Comparison of ENCODE assay signal across 16 cellular contexts in the genomic region with DNA sequence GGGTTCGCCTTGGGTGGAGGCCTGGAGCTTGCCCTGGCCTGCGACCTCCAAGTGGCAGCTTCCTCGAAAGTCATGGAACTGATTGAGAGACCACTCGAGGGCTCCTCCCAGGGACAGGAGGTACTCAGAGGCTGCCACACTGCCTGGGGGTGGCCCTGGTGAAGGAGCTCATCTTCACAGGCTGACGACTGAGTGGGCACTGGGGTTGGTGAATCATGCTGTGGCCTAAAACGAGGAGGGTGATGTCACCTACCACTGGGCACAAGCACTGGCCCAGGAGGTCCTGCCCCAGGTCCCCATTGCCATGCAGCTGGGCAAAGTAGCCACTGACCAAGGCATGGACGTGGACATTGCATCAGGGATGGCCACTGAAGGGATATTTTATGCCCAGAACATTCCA. TPM values are rescaled to one million over a fixed set of nuclear protein-coding genes. Genes with fewer than 3 reads are reported as not detected.
A peak's percentile ranks its signal among the peaks of the same experiment; 100 is the strongest.
DNase-seq lines count a peak whose midpoint lies in the region; ATAC-seq and TF ChIP-seq lines count a peak whose summit lies in the region.
"Had no signal": no experiment of that assay in that cellular context is flagged by ENCODE, and none has a peak within 500 bp of the region (broad histone marks: within the 10 kb centered on the region; RNA-seq: fewer than 3 reads in every experiment).

No MANE protein-coding gene starts in this region.

- no peak overlapping the region for H3K4me3 ChIP-seq in mammary epithelial cell (replicated peaks in 1 of 3; ENCODE audit: insufficient read depth in 1 of 3, low read depth in 2 of 3, low read length in 3 of 3)
- H3K4me3 ChIP-seq in neuronal stem cell (ENCODE audit: low read length in 2 of 2) = peak overlapping the region in 1 of 2 donors; percentile 10
- H3K4me3 ChIP-seq in foreskin fibroblast (ENCODE audit: low read depth in 1 of 2, low read length in 2 of 2) = no peak overlapping the region
- H3K4me3 ChIP-seq: BLaER1 treated with 17β-estradiol and CSF1 and Interleukin-3, amounts not matched to agents 10 nM and 100 nM; K562 had no signal

- intact Hi-C loops in MCF 10A (cut with micrococcal nuclease) = no loop called here
- intact Hi-C loops in mammary epithelial cell (cut with micrococcal nuclease) = no loop called here

- H3K9me3 ChIP-seq in mammary epithelial cell (replicated peaks; ENCODE audit: insufficient read depth, low read length) (no peaks in the 10 kb centered on the region), neuronal stem cell (replicated peaks in 1 of 2; ENCODE audit: control insufficient read depth in 2 of 2, insufficient read depth in 1 of 2, low read depth in 1 of 2, low read length in 2 of 2) (no peaks in the 10 kb centered on the region)

- H3K4ac ChIP-seq in neuronal stem cell (ENCODE audit: low read length) = no peak overlapping the region

- no peaks in the 10 kb centered on the region for H3K9me3 Mint-ChIP-seq in MCF 10A (ENCODE audit: unreplicated experiment)
- H3K9me3 Mint-ChIP-seq in WTC11 = no peaks in the 10 kb centered on the region
- H3K9me3 Mint-ChIP-seq: H9 had no signal

- no peak overlapping the region for H2BK5ac ChIP-seq in neuronal stem cell (ENCODE audit: low read length)

- H3K18ac ChIP-seq in neuronal stem cell (ENCODE audit: low read length) = no peak overlapping the region

- no peaks in the 10 kb centered on the region for H4K20me1 ChIP-seq in mammary epithelial cell (ENCODE audit: insufficient read depth, low read length)

- no peak overlapping the region for H3K4me3 Mint-ChIP-seq in MCF 10A (ENCODE audit: unreplicated experiment)
- no peak overlapping the region for H3K4me3 Mint-ChIP-seq in WTC11
- H3K4me3 Mint-ChIP-seq: CD4-positive, CD25-positive, alpha-beta regulatory T cell; H9 had no signal

- no peaks in the 10 kb centered on the region for H3K79me1 ChIP-seq in neuronal stem cell (ENCODE audit: low read depth, low read length)

- no peak overlapping the region for H2AK5ac ChIP-seq in neuronal stem cell (ENCODE audit: low read depth, low read length)

- ATAC-seq in WTC11 (no peak), HG03354 (IDR thresholded peaks at IDR 0.05; ENCODE audit: poor library complexity, severe bottlenecking, unreplicated experiment) (no peak)
- ATAC-seq: K562 had no signal

- H3K9ac ChIP-seq in mammary epithelial cell (ENCODE audit: insufficient read depth, low read length) (no peak overlapping the region), neuronal stem cell (ENCODE audit: low read depth, low read length, poor library complexity) (peak overlapping the region; percentile 34)
- H3K9ac ChIP-seq: BLaER1 treated with 17β-estradiol and CSF1 and Interleukin-3, amounts not matched to agents 10 nM and 100 nM had no signal

- no peak overlapping the region for H2BK120ac ChIP-seq in neuronal stem cell (ENCODE audit: low read depth, low read length)

- CTCF ChIA-PET in MCF 10A (lab: Yijun Ruan, JAX) (interaction anchor here (0.6 kb wide), 1 partner anchor 1102 kb away, joined by 3 read pairs; no protein-coding TSS in a partner anchor), mammary epithelial cell (lab: Charles Lee; ENCODE audit: low non-redundant PET) (no interaction called here), WTC11 (lab: Charles Lee) (interaction anchor here (1.4 kb wide), 1 partner anchor 84 kb away, joined by 3 read pairs; no protein-coding TSS in a partner anchor)

- peak overlapping the region; percentile 59 for H3K27ac Mint-ChIP-seq in MCF 10A (ENCODE audit: low read depth, unreplicated experiment)
- no peak overlapping the region for H3K27ac Mint-ChIP-seq in WTC11
- H3K27ac Mint-ChIP-seq: H9 had no signal

- H3K23ac ChIP-seq in neuronal stem cell (ENCODE audit: low read depth, low read length, poor library complexity) = no peak overlapping the region

- H3K4me1 Mint-ChIP-seq in MCF 10A (ENCODE audit: insufficient read depth, unreplicated experiment) (peaks cover 21% of the 10 kb centered on the region), WTC11 (peaks cover 8% of the 10 kb centered on the region; the same call in 1 of the 2 replicates)

- no peak overlapping the region for H4K91ac ChIP-seq in neuronal stem cell (ENCODE audit: low read depth, low read length, poor library complexity)

- peaks cover 26% of the 10 kb centered on the region for H3K79me2 ChIP-seq in mammary epithelial cell (ENCODE audit: insufficient read depth, low read length)

- H3K27me3 ChIP-seq in mammary epithelial cell (ENCODE audit: insufficient read depth, low read length) (no peaks in the 10 kb centered on the region), neuronal stem cell (ENCODE audit: control insufficient read depth in 3 of 3, insufficient read depth in 3 of 3, low read depth in 1 of 3, low read length in 3 of 3) (no peaks in the 10 kb centered on the region)
- H3K27me3 ChIP-seq: BLaER1 treated with 17β-estradiol and CSF1 and Interleukin-3, amounts not matched to agents 10 nM and 100 nM had no signal

- in situ Hi-C loops in mammary epithelial cell (cut with MboI; ENCODE audit: low sequenced_read_pairs in 2 of 2) = no loop called here

- H3K27ac ChIP-seq in mammary epithelial cell (ENCODE audit: insufficient read depth, low read depth, low read length) (no peak overlapping the region), neuronal stem cell (replicated peaks; ENCODE audit: low read length) (no peak overlapping the region)
- H3K27ac ChIP-seq: BLaER1 treated with 17β-estradiol and CSF1 and Interleukin-3, amounts not matched to agents 10 nM and 100 nM; HL-60 had no signal

- no TSS peak for BruUV-seq in MCF 10A (replicated peaks; lab: Mats Ljungman, UMichigan)
- no TSS peak for BruUV-seq in mammary epithelial cell (replicated peaks; lab: Mats Ljungman, UMichigan)

- no peak overlapping the region for H4K8ac ChIP-seq in neuronal stem cell (ENCODE audit: low read depth, low read length)

- no peaks in the 10 kb centered on the region for H3K27me3 Mint-ChIP-seq in MCF 10A (ENCODE audit: insufficient read depth, unreplicated experiment)
- no peaks in the 10 kb centered on the region for H3K27me3 Mint-ChIP-seq in WTC11 (ENCODE audit: low read depth)
- H3K27me3 Mint-ChIP-seq: CD4-positive, CD25-positive, alpha-beta regulatory T cell had no signal

- H3K14ac ChIP-seq in neuronal stem cell (ENCODE audit: low read length) = no peak overlapping the region

- H2AFZ ChIP-seq in mammary epithelial cell (ENCODE audit: low read depth, low read length) (no peak overlapping the region), neuronal stem cell (ENCODE audit: low read length) (no peak overlapping the region)

- H2BK12ac ChIP-seq in neuronal stem cell (ENCODE audit: low read length) = no peak overlapping the region

- H2BK15ac ChIP-seq in neuronal stem cell (ENCODE audit: low read length) = no peak overlapping the region

- DNase-seq in MCF 10A (ENCODE audit: unreplicated experiment) = no peak
- no peak for DNase-seq in mammary epithelial cell
- no peak for DNase-seq in WTC11 (ENCODE audit: low spot score)
- DNase-seq in neuronal stem cell (ENCODE audit: low spot score) = no peak
- no peak for DNase-seq in foreskin fibroblast
- no peak for DNase-seq in NCI-H345 (lab: John Stamatoyannopoulos, UW)
- DNase-seq: 8988T; Calu3; CD4-positive, CD25-positive, alpha-beta regulatory T cell; DMS 273 treated with DMSO at 0.1 percent for 48 hours; GOT3; H9 had no signal

- H3K4me2 ChIP-seq in mammary epithelial cell (ENCODE audit: insufficient read depth, low read depth, low read length) (no peak overlapping the region), neuronal stem cell (ENCODE audit: insufficient read depth, low read length, poor library complexity, severe bottlenecking) (no peak overlapping the region)
- H3K4me2 ChIP-seq: BLaER1 treated with 17β-estradiol and CSF1 and Interleukin-3, amounts not matched to agents 10 nM and 100 nM had no signal

- H3K36me3 ChIP-seq in mammary epithelial cell (ENCODE audit: insufficient read depth, low read length) = no peaks in the 10 kb centered on the region
- H3K36me3 ChIP-seq in neuronal stem cell (replicated peaks in 1 of 2; ENCODE audit: control insufficient read depth in 2 of 2, insufficient read depth in 2 of 2, low read length in 2 of 2) = no peaks in the 10 kb centered on the region

- dilution Hi-C loops in mammary epithelial cell (cut with HindIII; ENCODE audit: low sequenced_read_pairs) = no loop called here

- POLR2A ChIA-PET in MCF 10A (lab: Yijun Ruan, JAX) (interaction anchor here (0.5 to 1.8 kb wide), 2 partner anchors 8 to 46 kb away, joined by 3 to 6 read pairs; no protein-coding TSS in a partner anchor), WTC11 (lab: Charles Lee) (no interaction called here)

- 96% methylated on average over 7 of the region's 7 CpGs for WGBS in mammary epithelial cell (ENCODE audit: low coverage, missing lambda C conversion rate)
- no CpG with 5 or more reads among the region's 7 CpGs for WGBS in neuronal stem cell (ENCODE audit: extremely low coverage in 2 of 2, insufficient read length in 2 of 2, insufficient replicate concordance in 1 of 2), 2 donors

- no peak for TF ChIP-seq CTCF in MCF 10A (IDR thresholded peaks at IDR 0.05; ENCODE audit: unreplicated experiment)
- TF ChIP-seq CTCF in mammary epithelial cell (conservative IDR thresholded peaks at IDR 0.05 in 1 of 2, IDR thresholded peaks at IDR 0.05 in 1 of 2; ENCODE audit: extremely low read depth in 1 of 2, insufficient read depth in 1 of 2, low read depth in 1 of 2, low read length in 2 of 2) = no peak
- no peak for TF ChIP-seq CTCF in WTC11 (IDR thresholded peaks at IDR 0.05)
- no peak for TF ChIP-seq CTCF in foreskin fibroblast (IDR thresholded peaks at IDR 0.05; ENCODE audit: low read depth, low read length)

- H3K4me1 ChIP-seq in mammary epithelial cell (ENCODE audit: insufficient read depth, low read length) (peaks cover 10% of the 10 kb centered on the region), neuronal stem cell (ENCODE audit: control insufficient read depth in 2 of 2, insufficient read depth in 1 of 2, low read depth in 1 of 2, low read length in 2 of 2) (no peaks in the 10 kb centered on the region)

- H3K36me3 Mint-ChIP-seq in MCF 10A (ENCODE audit: insufficient read depth, unreplicated experiment) = no peaks in the 10 kb centered on the region
- H3K36me3 Mint-ChIP-seq in WTC11 = no peaks in the 10 kb centered on the region

RNA-seq across cellular contexts. Expression of gene ITPR2, which starts 32.1 kb away (rescaled TPM):
- total RNA-seq in MCF 10A (2022) = 14.3 and 15.7 TPM in 2 replicates
- 10 to 100 TPM; 20.5 to 25.6 TPM for total RNA-seq in mammary epithelial cell
- 4.2 TPM for polyA plus RNA-seq in mammary epithelial cell
- 98.6 TPM for polyA minus RNA-seq in mammary epithelial cell
- total RNA-seq in WTC11 (2021) = 32.2 to 50.7 TPM (median 34.2 TPM) in 3 replicates
- polyA plus RNA-seq in neuronal stem cell (2013, experiment 1 of 2) = 0.25 TPM
- 0.17 TPM for polyA plus RNA-seq in neuronal stem cell (2013, experiment 2 of 2)
